ENCODE assay signal across 26 cellular contexts in the genomic region with DNA sequence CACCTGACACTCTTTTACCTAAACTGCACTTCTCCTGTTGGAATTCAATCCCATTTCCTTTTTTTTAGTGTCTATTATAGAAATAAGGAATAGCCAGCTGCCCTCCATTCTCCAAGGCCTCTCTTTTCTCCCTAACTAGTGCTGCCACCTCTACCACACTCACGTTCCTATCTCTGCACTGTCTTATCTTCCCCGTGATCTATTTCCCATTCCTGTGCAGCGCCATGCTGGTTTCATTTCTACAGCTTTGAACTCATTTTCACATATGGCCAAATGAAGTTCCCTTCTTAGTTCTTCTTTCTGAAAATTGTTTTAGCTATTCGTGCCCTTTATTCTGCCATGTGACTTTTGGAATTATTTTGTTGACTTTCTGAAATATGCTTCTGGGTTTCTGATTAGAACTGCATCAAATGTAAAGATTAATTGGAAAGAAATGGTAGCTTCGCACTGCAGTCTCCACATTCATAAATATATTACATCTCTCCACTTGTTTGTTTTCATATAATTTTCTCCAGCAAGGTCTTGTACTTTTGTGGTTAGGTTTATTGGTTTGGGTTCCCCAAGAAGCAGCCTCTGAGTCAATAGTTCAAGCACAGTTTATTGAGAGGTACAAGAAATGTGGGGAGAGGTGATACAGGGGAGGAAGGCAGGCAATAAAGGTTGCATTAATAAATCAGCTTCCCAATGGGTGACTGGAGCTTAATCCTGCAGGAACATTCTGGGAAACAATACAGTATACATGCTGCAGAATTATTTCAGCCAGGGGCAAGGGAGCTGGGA. TPM values are rescaled to one million over a fixed set of nuclear protein-coding genes. Genes with fewer than 3 reads are reported as not detected.
"Had no signal": no experiment of that assay in that cellular context is flagged by ENCODE, and none has a peak within 500 bp of the region (broad histone marks: within the 10 kb centered on the region; RNA-seq: fewer than 3 reads in every experiment).

No MANE protein-coding gene starts in this region.

- H3K27me3 ChIP-seq: ovary, right atrium auricular region, right lobe of liver, testis, thyroid gland, uterus had no signal

- ATAC-seq: mucosa of descending colon; naive thymus-derived CD4-positive, alpha-beta T cell; natural killer cell treated with Interleukin-12 subunit alpha and Interleukin-12 subunit beta and Interleukin-15 and Interleukin-18, amount 100 ng/mL, for 72 hours; right lobe of liver; stimulated activated naive B cell treated with anti-CD40 and anti-IgM and Interleukin-4, amounts not matched to agents 10 μg/mL and 1 μg/mL and 100 μg/mL, for 72 hours; stimulated activated naive CD8-positive, alpha-beta T cell treated with anti-CD3 and anti-CD28 coated beads, Interleukin-15, Interleukin-2, amounts not matched to agents 100 U/mL and 50 U/mL, for 24 hours; upper lobe of right lung had no signal

- DNase-seq: hypothalamus; immature natural killer cell; left ventricle myocardium inferior; midbrain; mucosa of descending colon; naive thymus-derived CD4-positive, alpha-beta T cell; ovary; right lobe of liver; stimulated activated CD4-positive, alpha-beta T cell treated with anti-CD3 and anti-CD28 coated beads, Interleukin-12 subunit alpha, Interleukin-12 subunit beta, amount 100 ng/mL, for 4 hours; stimulated activated CD4-positive, alpha-beta T cell treated with anti-CD3 and anti-CD28 coated beads, Interleukin-15, amount 100 ng/mL, for 24 hours; stimulated activated CD4-positive, alpha-beta T cell treated with anti-CD3 and anti-CD28 coated beads, Interleukin-2, amount 100 ng/mL, for 24 hours; stimulated activated CD4-positive, alpha-beta T cell treated with anti-CD3 and anti-CD28 coated beads, Interleukin-4, amount 100 ng/mL, for 1 hour; stimulated activated naive B cell treated with anti-CD40 and anti-IgM and Interleukin-4, amounts not matched to agents 10 μg/mL and 1 μg/mL and 100 μg/mL, for 72 hours; stimulated activated naive CD8-positive, alpha-beta T cell treated with anti-CD3 and anti-CD28 coated beads, Interleukin-15, Interleukin-2, amounts not matched to agents 100 U/mL and 50 U/mL, for 24 hours; stomach; testis; thyroid gland; upper lobe of right lung; uterus had no signal

- H3K9me3 ChIP-seq: left ventricle myocardium inferior, mucosa of descending colon, ovary, right atrium auricular region, right lobe of liver, stomach, testis, thyroid gland, upper lobe of right lung, uterus had no signal

- H3K27ac ChIP-seq: left ventricle myocardium inferior, ovary, right atrium auricular region, right lobe of liver, skin epidermis, stomach, testis, thyroid gland, upper lobe of right lung, uterus had no signal

- H3K4me1 ChIP-seq: left ventricle myocardium inferior, right atrium auricular region, right lobe of liver, stomach, testis, thyroid gland, upper lobe of right lung, uterus had no signal

- H3K4me3 ChIP-seq: left ventricle myocardium inferior, lung, mucosa of descending colon, ovary, right atrium auricular region, right lobe of liver, skin epidermis, stomach, testis, thyroid gland, upper lobe of right lung, uterus had no signal

- H3K36me3 ChIP-seq: left ventricle myocardium inferior, ovary, right atrium auricular region, right lobe of liver, stomach, thyroid gland, upper lobe of right lung, uterus had no signal

RNA-seq across cellular contexts. Expression of a gene that starts 43.7 kb away (rescaled TPM):
- total RNA-seq: left ventricle myocardium inferior; mesenteric fat pad; naive thymus-derived CD4-positive, alpha-beta T cell; natural killer cell treated with Interleukin-12 subunit alpha and Interleukin-12 subunit beta and Interleukin-15 and Interleukin-18, amount 100 ng/mL, for 72 hours; pulmonary artery endothelial cell; renal cortical epithelial cell; right atrium auricular region; stomach; upper lobe of right lung; uterus had no signal
- polyA plus RNA-seq: immature natural killer cell; naive thymus-derived CD4-positive, alpha-beta T cell had no signal
